21 cellular contexts compared by ENCODE assay signal in genomic region chr4:173573286-173573685, GRCh38. TPM values are rescaled to one million over a fixed set of nuclear protein-coding genes. Genes with fewer than 3 reads are reported as not detected.
DNase-seq lines count a peak whose midpoint lies in the region; ATAC-seq and TF ChIP-seq lines count a peak whose summit lies in the region.
"Had no signal": no experiment of that assay in that cellular context is flagged by ENCODE, and none has a peak within 500 bp of the region (broad histone marks: within the 10 kb centered on the region; RNA-seq: fewer than 3 reads in every experiment).

No MANE protein-coding gene starts in this region.

- H3K27me3 Mint-ChIP-seq in activated CD4-positive, alpha-beta memory T cell treated with anti-CD3 and anti-CD28 coated beads, Interleukin-2, amount 10 ng/mL, durations not matched to agents 7 days and 5 days: peaks cover 7% of the 10 kb centered on the region
- peaks cover 11% of the 10 kb centered on the region for H3K27me3 Mint-ChIP-seq in activated CD8-positive, alpha-beta T cell treated with anti-CD3 and anti-CD28 coated beads for 36 hours

- no peak overlapping the region for H3K27ac Mint-ChIP-seq in activated CD4-positive, alpha-beta memory T cell treated with anti-CD3 and anti-CD28 coated beads, Interleukin-2, amount 10 ng/mL, durations not matched to agents 7 days and 5 days
- no peak overlapping the region for H3K27ac Mint-ChIP-seq in activated CD8-positive, alpha-beta T cell treated with anti-CD3 and anti-CD28 coated beads for 36 hours

- no peak for TF ChIP-seq POLR2A in GM18505 (IDR thresholded peaks at IDR 0.05; ENCODE audit: borderline replicate concordance, extremely low read depth, insufficient read depth, insufficient read length)

- peak overlapping the region; percentile 53 for H3K27ac ChIP-seq in stomach smooth muscle (ENCODE audit: low read length)
- H3K27ac ChIP-seq: HL-60, SJSA1 had no signal

- H3K27me3 ChIP-seq in stomach smooth muscle (ENCODE audit: control insufficient read depth in 1 of 2, insufficient read depth in 2 of 2, low read length in 2 of 2): no peaks in the 10 kb centered on the region
- H3K27me3 ChIP-seq: MG63, SJSA1 had no signal

- ATAC-seq in left colon (peak; percentile 34), GM18505 (IDR thresholded peaks at IDR 0.05; ENCODE audit: unreplicated experiment) (no peak)
- ATAC-seq in activated CD8-positive, alpha-beta T cell treated with anti-CD3 and anti-CD28 coated beads for 36 hours: no peak
- ATAC-seq: Panc1 had no signal

- peak overlapping the region; percentile 27 to 57 for H3K4me3 ChIP-seq in stomach smooth muscle (ENCODE audit: low read length in 2 of 2)
- H3K4me3 ChIP-seq: HAP-1, MG63, SJSA1 had no signal

- no peaks in the 10 kb centered on the region for H3K9me3 Mint-ChIP-seq in activated CD4-positive, alpha-beta memory T cell treated with anti-CD3 and anti-CD28 coated beads, Interleukin-2, amount 10 ng/mL, durations not matched to agents 7 days and 5 days
- no peaks in the 10 kb centered on the region for H3K9me3 Mint-ChIP-seq in activated CD8-positive, alpha-beta T cell treated with anti-CD3 and anti-CD28 coated beads for 36 hours

- H3K36me3 Mint-ChIP-seq in activated CD4-positive, alpha-beta memory T cell treated with anti-CD3 and anti-CD28 coated beads, Interleukin-2, amount 10 ng/mL, durations not matched to agents 7 days and 5 days (ENCODE audit: low read depth): no peaks in the 10 kb centered on the region
- no peaks in the 10 kb centered on the region for H3K36me3 Mint-ChIP-seq in activated CD8-positive, alpha-beta T cell treated with anti-CD3 and anti-CD28 coated beads for 36 hours (ENCODE audit: low read depth)

- no peak overlapping the region for H3K4me3 Mint-ChIP-seq in activated CD4-positive, alpha-beta memory T cell treated with anti-CD3 and anti-CD28 coated beads, Interleukin-2, amount 10 ng/mL, durations not matched to agents 7 days and 5 days
- no peak overlapping the region for H3K4me3 Mint-ChIP-seq in activated CD8-positive, alpha-beta T cell treated with anti-CD3 and anti-CD28 coated beads for 36 hours

- H3K36me3 ChIP-seq in stomach smooth muscle (ENCODE audit: control insufficient read depth in 2 of 2, insufficient read depth in 2 of 2, low read length in 2 of 2): no peaks in the 10 kb centered on the region
- H3K36me3 ChIP-seq: HAP-1, MG63, SJSA1 had no signal

- H3K9ac ChIP-seq in stomach smooth muscle (ENCODE audit: low read length in 2 of 2): no peak overlapping the region

- DNase-seq in NCI-H69 (lab: John Stamatoyannopoulos, UW): peak; percentile 13
- peak; percentile 59 for DNase-seq in amniotic epithelial cell (ENCODE audit: low read depth)
- DNase-seq in left colon: peak in 1 of 2 donors; percentile 38
- DNase-seq in activated CD4-positive, alpha-beta memory T cell treated with anti-CD3 and anti-CD28 coated beads, Interleukin-2, amount 10 ng/mL, durations not matched to agents 7 days and 5 days: no peak
- DNase-seq in activated CD8-positive, alpha-beta T cell treated with anti-CD3 and anti-CD28 coated beads for 36 hours: no peak
- DNase-seq: ACHN, C1 segment of cervical spinal cord, DMS79 treated with DMSO at 0.1 percent for 48 hours, Karpas-422, MG63, NCI-H1048, NCI-H1436, NCI-H2029, NCI-H2171 treated with DMSO at 0.1 percent for 48 hours, NCI-H446 had no signal

- CTCF ChIA-PET in activated CD4-positive, alpha-beta memory T cell treated with anti-CD3 and anti-CD28 coated beads, Interleukin-2, amount 10 ng/mL, durations not matched to agents 7 days and 5 days (lab: Charles Lee): no interaction called here
- CTCF ChIA-PET in activated CD8-positive, alpha-beta T cell treated with anti-CD3 and anti-CD28 coated beads for 36 hours (lab: Charles Lee): no interaction called here

- H3K9me3 ChIP-seq in stomach smooth muscle (ENCODE audit: control insufficient read depth in 2 of 2, low read length in 2 of 2): no peaks in the 10 kb centered on the region
- H3K9me3 ChIP-seq: HAP-1, MG63, SJSA1 had no signal

- intact Hi-C loops in left colon (cut with DNase I, micrococcal nuclease): no loop called here
- intact Hi-C loops in activated CD8-positive, alpha-beta T cell treated with anti-CD3 and anti-CD28 coated beads for 36 hours (cut with micrococcal nuclease): no loop called here

- H3K4me1 Mint-ChIP-seq in activated CD4-positive, alpha-beta memory T cell treated with anti-CD3 and anti-CD28 coated beads, Interleukin-2, amount 10 ng/mL, durations not matched to agents 7 days and 5 days: no peaks in the 10 kb centered on the region
- no peaks in the 10 kb centered on the region for H3K4me1 Mint-ChIP-seq in activated CD8-positive, alpha-beta T cell treated with anti-CD3 and anti-CD28 coated beads for 36 hours (ENCODE audit: low read depth)

- POLR2A ChIA-PET in activated CD4-positive, alpha-beta memory T cell treated with anti-CD3 and anti-CD28 coated beads, Interleukin-2, amount 10 ng/mL, durations not matched to agents 7 days and 5 days (lab: Charles Lee): no interaction called here
- POLR2A ChIA-PET in activated CD8-positive, alpha-beta T cell treated with anti-CD3 and anti-CD28 coated beads for 36 hours (lab: Charles Lee): no interaction called here

- no peak for TF ChIP-seq CTCF in activated CD8-positive, alpha-beta T cell treated with anti-CD3 and anti-CD28 coated beads for 36 hours (IDR thresholded peaks at IDR 0.05)

- H3K4me1 ChIP-seq in stomach smooth muscle (ENCODE audit: control insufficient read depth, insufficient read depth, low read length): peaks cover 25% of the 10 kb centered on the region
- H3K4me1 ChIP-seq: HAP-1, SJSA1 had no signal

RNA-seq across cellular contexts. Expression of gene HAND2, which starts 43.3 kb away (rescaled TPM):
- total RNA-seq in left colon: 10 to 100 TPM in 1 of 2 donors, 1 to 10 TPM in 1; 2.0 to 18.9 TPM
- total RNA-seq in activated CD4-positive, alpha-beta memory T cell treated with anti-CD3 and anti-CD28 coated beads, Interleukin-2, amount 10 ng/mL, durations not matched to agents 7 days and 5 days: not detected
- not detected for total RNA-seq in activated CD8-positive, alpha-beta T cell treated with anti-CD3 and anti-CD28 coated beads for 36 hours
- total RNA-seq: SJSA1 had no signal

Comparison
In these comparisons a context has a peak if more than half of its experiments do, and no peak if none do; other contexts are left out.
1. DNase-seq: peak in NCI-H69 (single experiment) and amniotic epithelial cell (single experiment); none in activated CD4-positive, alpha-beta memory T cell treated with anti-CD3 and anti-CD28 coated beads, Interleukin-2, amount 10 ng/mL, durations not matched to agents 7 days and 5 days (single experiment) and activated CD8-positive, alpha-beta T cell treated with anti-CD3 and anti-CD28 coated beads for 36 hours (single experiment).